Comparison of ENCODE assay signal across 11 cellular contexts in genomic region chr7:100626055-100626454, GRCh38. TPM values are rescaled to one million over a fixed set of nuclear protein-coding genes. Genes with fewer than 3 reads are reported as not detected.
DNase-seq lines count a peak whose midpoint lies in the region; ATAC-seq, FAIRE-seq and TF ChIP-seq lines count a peak whose summit lies in the region.
"Had no signal": no experiment of that assay in that cellular context is flagged by ENCODE, and none has a peak within 500 bp of the region (broad histone marks: within the 10 kb centered on the region; RNA-seq: fewer than 3 reads in every experiment).

No MANE protein-coding gene starts in this region.

- FAIRE-seq in GM19239 (lab: Jason Lieb, UNC), result peak; percentile 23
- FAIRE-seq: colon, TTC549 had no signal

- H3K27me3 Mint-ChIP-seq in endothelial cell (ENCODE audit: unreplicated experiment), result peaks cover 11% of the 10 kb centered on the region

- DNase-seq in GM19239 (ENCODE audit: insufficient read length, low spot score), result no peak
- DNase-seq in Panc1 (ENCODE audit: low read depth, low spot score), result no peak
- no peak for DNase-seq in endothelial cell (ENCODE audit: low spot score)
- DNase-seq in retinal pigment epithelial cell (ENCODE audit: low read depth), result no peak
- DNase-seq in NOMO-1 (lab: John Stamatoyannopoulos, UW; ENCODE audit: unreplicated experiment in 2 of 2), result no peak
- no peak for DNase-seq in GOT3 (lab: John Stamatoyannopoulos, UW)
- no peak for DNase-seq in SKM-1 (lab: John Stamatoyannopoulos, UW; ENCODE audit: unreplicated experiment)

- no peaks in the 10 kb centered on the region for H3K9me3 Mint-ChIP-seq in endothelial cell (ENCODE audit: unreplicated experiment)

- H3K4me1 ChIP-seq in Panc1 (ENCODE audit: control insufficient read depth, insufficient read depth, low read length), result no peaks in the 10 kb centered on the region

- H3K27ac ChIP-seq in Panc1 (ENCODE audit: low read length), result no peak overlapping the region

- ATAC-seq in Panc1 (no peak), HG03457 (IDR thresholded peaks at IDR 0.05; ENCODE audit: unreplicated experiment) (no peak)

- CTCF ChIA-PET in Panc1 (lab: Charles Lee), result interaction anchor here (0.6 to 1.1 kb wide), 5 partner anchors 13 to 170 kb away, joined by 4 to 8 read pairs (median 5); partner anchors contain the start of gene PCOLCE

- POLR2A ChIA-PET in Panc1 (lab: Charles Lee), result interaction anchor here (0.6 kb wide), 1 partner anchor 10 kb away, joined by 4 read pairs; no protein-coding TSS in a partner anchor

- H3K27ac Mint-ChIP-seq in endothelial cell (ENCODE audit: unreplicated experiment), result peak overlapping the region; percentile 58

- no TSS peak for BruUV-seq in Panc1 (replicated peaks; lab: Mats Ljungman, UMichigan)

- peak overlapping the region; percentile 18 for H3K4me3 Mint-ChIP-seq in endothelial cell (ENCODE audit: unreplicated experiment)

- H3K4me3 ChIP-seq in Panc1 (ENCODE audit: low read depth in 2 of 2, low read length in 2 of 2) (peak overlapping the region; percentile 23 to 36), retinal pigment epithelial cell (ENCODE audit: low read length) (peak overlapping the region; percentile 14)

- H3K27me3 ChIP-seq in Panc1 (ENCODE audit: control insufficient read depth, insufficient read depth, low read length), result no peaks in the 10 kb centered on the region

- H3K36me3 ChIP-seq in Panc1 (ENCODE audit: control insufficient read depth, insufficient read depth, low read length), result no peaks in the 10 kb centered on the region; the same call in 1 of the 2 replicates

- no peaks in the 10 kb centered on the region for H3K4me1 Mint-ChIP-seq in endothelial cell (ENCODE audit: unreplicated experiment)

- H3K9me3 ChIP-seq in Panc1 (ENCODE audit: control insufficient read depth, insufficient read depth, low read depth, low read length), result no peaks in the 10 kb centered on the region
- H3K9me3 ChIP-seq: left lung had no signal

- in situ Hi-C loops in Panc1 (cut with HindIII; ENCODE audit: low pct_unique_long_range_greater_than_20kb, low sequenced_read_pairs), result no loop called here

- peaks cover 9% of the 10 kb centered on the region for H3K36me3 Mint-ChIP-seq in endothelial cell (ENCODE audit: low read depth, unreplicated experiment)

- TF ChIP-seq CTCF in Panc1 (IDR thresholded peaks at IDR 0.05), result no peak
- no peak for TF ChIP-seq CTCF in endothelial cell (IDR thresholded peaks at IDR 0.05; ENCODE audit: unreplicated experiment)
- TF ChIP-seq CTCF in retinal pigment epithelial cell (conservative IDR thresholded peaks at IDR 0.05; ENCODE audit: low read depth, low read length), result no peak

- intact Hi-C loops in Panc1 (cut with micrococcal nuclease; ENCODE audit: unreplicated experiment), result no loop called here

RNA-seq across cellular contexts. Expression of gene MOSPD3, which starts 13.7 kb away (rescaled TPM):
- total RNA-seq in Panc1 (2021; ENCODE audit: unreplicated experiment) (25.0 TPM), endothelial cell (ENCODE audit: unreplicated experiment) (31.7 TPM)
- 39.7 TPM for polyA plus RNA-seq in Panc1 (2012; ENCODE audit: insufficient read length)

RNA-seq across cellular contexts. Expression of gene TFR2, which starts 15.3 kb away (rescaled TPM):
- total RNA-seq in Panc1 (2021; ENCODE audit: unreplicated experiment) (9.1 TPM), endothelial cell (ENCODE audit: unreplicated experiment) (1.0 TPM)
- polyA plus RNA-seq in Panc1 (2012; ENCODE audit: insufficient read length), result 10.8 TPM

RNA-seq across cellular contexts. Expression of gene PCOLCE, which starts 23.9 kb away (rescaled TPM):
- total RNA-seq in Panc1 (2021; ENCODE audit: unreplicated experiment) (13.8 TPM), endothelial cell (ENCODE audit: unreplicated experiment) (4.4 TPM)
- polyA plus RNA-seq in Panc1 (2012; ENCODE audit: insufficient read length), result 28.9 TPM

RNA-seq across cellular contexts. Expression of gene ACTL6B, which starts 30.2 kb away (rescaled TPM):
- total RNA-seq in Panc1 (2021; ENCODE audit: unreplicated experiment) (not detected), endothelial cell (ENCODE audit: unreplicated experiment) (not detected)
- not detected for polyA plus RNA-seq in Panc1 (2012; ENCODE audit: insufficient read length)
- total RNA-seq: left lung had no signal

RNA-seq across cellular contexts. Expression of gene FBXO24, which starts 39.9 kb away (rescaled TPM):
- 0.59 TPM for total RNA-seq in Panc1 (2021; ENCODE audit: unreplicated experiment)
- polyA plus RNA-seq in Panc1 (2012; ENCODE audit: insufficient read length), result 1.2 TPM
- total RNA-seq in endothelial cell (ENCODE audit: unreplicated experiment), result 1.3 TPM
